ENCODE assay signal across 8 cellular contexts in the genomic region with DNA sequence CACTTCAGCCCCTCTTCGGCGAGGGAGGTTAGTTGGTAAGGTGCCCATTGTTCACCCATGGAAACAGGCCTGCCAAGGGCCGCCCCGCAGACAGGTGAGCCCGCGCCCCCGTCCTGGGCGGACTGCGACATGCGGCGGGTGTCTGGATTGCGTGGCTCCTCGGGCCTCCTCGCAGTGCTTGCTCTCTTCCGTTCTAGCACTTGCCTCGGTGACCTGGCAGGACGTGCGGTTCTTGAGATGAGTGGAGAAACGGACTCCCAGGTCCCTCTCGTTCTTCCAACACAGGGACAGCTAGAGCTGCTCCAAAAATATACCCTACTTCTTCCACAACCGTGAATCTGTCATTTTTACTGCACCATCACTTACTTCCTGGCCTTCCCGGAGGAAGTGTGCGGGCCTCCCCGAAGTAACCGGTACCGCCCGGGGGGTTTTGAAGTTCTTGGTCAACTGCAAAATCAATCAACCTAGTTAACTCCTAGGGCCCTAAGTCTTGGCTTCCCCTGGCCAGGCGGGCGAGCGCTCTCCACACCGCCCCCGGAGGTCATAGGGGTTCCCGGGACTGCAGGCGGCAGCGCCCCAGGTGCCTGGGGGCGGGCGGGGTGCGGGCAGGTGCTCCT. TPM values are rescaled to one million over a fixed set of nuclear protein-coding genes. Genes with fewer than 3 reads are reported as not detected.
A peak's percentile ranks its signal among the peaks of the same experiment; 100 is the strongest.
DNase-seq lines count a peak whose midpoint lies in the region; ATAC-seq and TF ChIP-seq lines count a peak whose summit lies in the region.

No MANE protein-coding gene starts in this region.

- TF ChIP-seq POLR2A in lower leg skin (IDR thresholded peaks at IDR 0.05) = no peak

- peak overlapping the region; percentile 95 for H3K27ac Mint-ChIP-seq in WTC11

- peaks cover 56% of the 10 kb centered on the region for H3K4me1 Mint-ChIP-seq in WTC11

- no peak overlapping the region for H3K4me3 ChIP-seq in lower leg skin (ENCODE audit: low read depth, poor library complexity, severe bottlenecking)

- 38 to 41% methylated on average over 36 to 37 of the region's 38 CpGs for WGBS in lower leg skin, 2 donors

- CTCF ChIA-PET in WTC11 (lab: Charles Lee) = interaction anchor here (0.6 to 1.0 kb wide), 4 partner anchors 75 to 169 kb away, joined by 3 to 5 read pairs (median 3); no protein-coding TSS in a partner anchor

- ATAC-seq in GM18867 (IDR thresholded peaks at IDR 0.05; ENCODE audit: unreplicated experiment) (peak; percentile 41), HG03066 (IDR thresholded peaks at IDR 0.05; ENCODE audit: low read depth, unreplicated experiment) (peak; percentile 30), WTC11 (peak; percentile 62)

- DNase-seq in WTC11 (ENCODE audit: low spot score) (peak; percentile 77), caudate nucleus (lab: John Stamatoyannopoulos, UW) (peak in 20 of 61 donors; percentile 0 to 74 (median 24)), lower leg skin (ENCODE audit: low spot score in 2 of 2) (peak; percentile 26 to 87), NCI-H1694 treated with DMSO at 0.1 percent for 48 hours (lab: John Stamatoyannopoulos, UW) (no peak), NCI-H2081 treated with DMSO at 0.1 percent for 48 hours (lab: John Stamatoyannopoulos, UW) (no peak)
- peak; percentile 12 for DNase-seq in stimulated activated CD8-positive, alpha-beta memory T cell treated with anti-CD3 and anti-CD28 coated beads, Interleukin-12 subunit alpha, Interleukin-12 subunit beta, amount 100 ng/mL, for 4 hours (ENCODE audit: low read depth)

- POLR2A ChIA-PET in WTC11 (lab: Charles Lee) = interaction anchor here (1.0 kb wide), 1 partner anchor 68 kb away, joined by 4 read pairs; no protein-coding TSS in a partner anchor

- H3K27me3 Mint-ChIP-seq in WTC11 (ENCODE audit: low read depth) = no peaks in the 10 kb centered on the region

- peaks cover 10% of the 10 kb centered on the region for H3K9me3 Mint-ChIP-seq in WTC11

- intact Hi-C loops in lower leg skin (cut with DNase I; ENCODE audit: low total_unique reads) = no loop called here

- peak overlapping the region; percentile 74 for H3K4me3 Mint-ChIP-seq in WTC11

- peaks cover 7% of the 10 kb centered on the region for H3K36me3 Mint-ChIP-seq in WTC11

- H3K27ac ChIP-seq in caudate nucleus (ENCODE audit: low read depth, low read length) = peak overlapping the region; percentile 67

- TF ChIP-seq CTCF in WTC11 (IDR thresholded peaks at IDR 0.05) (no peak), lower leg skin (IDR thresholded peaks at IDR 0.05) (no peak)

TF ChIP-seq in WTC11, 78 proteins besides CTCF, POLR2A, EP300 and RAD21:
- TF ChIP-seq, protein P1, sequence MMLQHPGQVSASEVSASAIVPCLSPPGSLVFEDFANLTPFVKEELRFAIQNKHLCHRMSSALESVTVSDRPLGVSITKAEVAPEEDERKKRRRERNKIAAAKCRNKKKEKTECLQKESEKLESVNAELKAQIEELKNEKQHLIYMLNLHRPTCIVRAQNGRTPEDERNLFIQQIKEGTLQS (CRISPR knock-in tag; conservative IDR thresholded peaks at IDR 0.05) = no peak
- peak; percentile 47; the same call in 1 of the 2 replicates for TF ChIP-seq ZNF423 (CRISPR knock-in tag; IDR thresholded peaks at IDR 0.05)

RNA-seq across cellular contexts. Expression of a gene that starts 0.7 kb away (rescaled TPM):
- total RNA-seq in WTC11 (2021) (87.5 to 107 TPM (median 89.5 TPM) in 3 replicates), lower leg skin (10 to 100 TPM; 35.8 to 52.7 (median 45.7) TPM)

Comparison
In these comparisons a context has a peak if more than half of its experiments do, and no peak if none do; other contexts are left out.
1. DNase-seq: peak in WTC11 (single experiment), lower leg skin (2 of 2) and stimulated activated CD8-positive, alpha-beta memory T cell treated with anti-CD3 and anti-CD28 coated beads, Interleukin-12 subunit alpha, Interleukin-12 subunit beta, amount 100 ng/mL, for 4 hours (single experiment); none in NCI-H1694 treated with DMSO at 0.1 percent for 48 hours (single experiment) and NCI-H2081 treated with DMSO at 0.1 percent for 48 hours (single experiment).
2. Peak in every context shown above with its lines, with median percentiles within 50 percentile points of each other: ATAC-seq.